ENCODE assay signal across 8 cellular contexts in the genomic region with DNA sequence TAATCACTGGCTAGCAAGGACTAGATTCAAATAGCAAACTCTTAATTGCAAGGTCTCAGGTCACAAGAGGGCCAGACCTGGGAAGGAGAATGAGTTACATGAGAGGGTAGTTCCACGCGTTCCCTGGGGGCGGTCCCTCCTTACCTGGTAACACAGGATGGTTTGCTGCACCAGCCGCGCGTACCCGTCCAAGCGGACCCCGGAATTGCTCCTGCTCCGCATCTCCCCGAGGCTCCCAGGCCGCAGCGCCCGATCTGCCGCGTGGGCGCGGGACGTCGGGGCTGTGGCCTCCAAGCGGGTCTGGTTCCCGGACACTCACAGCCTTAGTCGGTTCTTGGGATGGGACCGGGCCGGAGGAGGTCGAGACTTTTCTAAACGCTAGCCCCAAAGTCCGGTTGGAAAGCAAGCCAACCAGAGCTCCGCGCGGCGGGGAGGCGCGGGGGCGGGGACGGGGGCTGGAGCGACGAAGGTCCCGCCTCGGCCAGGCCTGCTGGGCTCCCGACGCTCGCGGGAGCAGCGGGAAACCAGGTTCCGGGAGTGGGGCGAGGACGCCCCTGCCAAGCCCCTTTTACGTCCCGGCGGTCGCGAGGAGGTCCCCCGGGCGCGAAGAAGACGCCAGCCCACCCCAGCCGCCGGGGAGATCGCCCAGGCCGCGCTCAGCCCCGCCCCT. TPM values are rescaled to one million over a fixed set of nuclear protein-coding genes. Genes with fewer than 3 reads are reported as not detected.
A peak's percentile ranks its signal among the peaks of the same experiment; 100 is the strongest.
DNase-seq lines count a peak whose midpoint lies in the region; ATAC-seq and TF ChIP-seq lines count a peak whose summit lies in the region.

Gene PHKA2 (minus strand): TSS at position 404 of the 670 bp plus-strand sequence. CDS start 182 bp downstream, at position 222.

- H3K27me3 ChIP-seq in adipocyte (replicated peaks; ENCODE audit: control insufficient read depth, insufficient read depth, low read length): no peaks in the 10 kb centered on the region

- intact Hi-C loops in OCI-LY7 (cut with micrococcal nuclease; ENCODE audit: unreplicated experiment) (loop anchor here (10.0 kb wide), 1 partner anchor 309 kb away; the partner anchor contains the start of gene RS1), left cardiac atrium (cut with DNase I) (no loop called here), posterior vena cava (cut with DNase I) (no loop called here)

- H3K27ac ChIP-seq in OCI-LY7 (ENCODE audit: low read depth, low read length, poor library complexity, severe bottlenecking): peak within 1 kb of the TSS; percentile 62

- DNase-seq in ACHN (peak; percentile 47), OCI-LY7 (ENCODE audit: low spot score) (no peak), adipocyte (ENCODE audit: low read depth) (peak; percentile 68), left cardiac atrium (peak; percentile 69), posterior vena cava (ENCODE audit: low spot score) (peak; percentile 85), NCI-H1436 (lab: John Stamatoyannopoulos, UW) (no peak)

- POLR2A ChIA-PET in OCI-LY7 (lab: Charles Lee): no interaction called here

- in situ Hi-C loops in ACHN (cut with HindIII; ENCODE audit: low pct_ligation_motif_present, low pct_unique_long_range_greater_than_20kb, low sequenced_read_pairs): no loop called here

- no peaks in the 10 kb centered on the region for H4K20me1 ChIP-seq in OCI-LY7 (ENCODE audit: insufficient read depth, low read length)

- CTCF ChIA-PET in OCI-LY7 (lab: Charles Lee; ENCODE audit: unreplicated experiment): interaction anchor here (0.6 to 1.0 kb wide), 2 partner anchors 11 to 56 kb away, joined by 3 to 4 read pairs; no protein-coding TSS in a partner anchor

- TF ChIP-seq CTCF in OCI-LY7 (conservative IDR thresholded peaks at IDR 0.05; ENCODE audit: low read length): no peak

- H3K9me2 ChIP-seq in OCI-LY7 (ENCODE audit: insufficient read depth, low read length): no peaks in the 10 kb centered on the region

- H2AFZ ChIP-seq in OCI-LY7 (ENCODE audit: low read length): peak within 1 kb of the TSS; percentile 63; the same call in 1 of the 2 replicates

- peaks cover 3% of the 10 kb centered on the region for H3K4me1 ChIP-seq in OCI-LY7 (ENCODE audit: insufficient read depth, low read length, poor library complexity, severe bottlenecking)
- no peaks in the 10 kb centered on the region for H3K4me1 ChIP-seq in adipocyte (ENCODE audit: control insufficient read depth, insufficient read depth, low read length)

- no TSS peak for BruUV-seq in OCI-LY7 (replicated peaks; lab: Mats Ljungman, UMichigan)

- peak within 1 kb of the TSS; percentile 88 for H3K4me2 ChIP-seq in OCI-LY7 (ENCODE audit: low read length)

- H3K4me3 ChIP-seq in OCI-LY7 (ENCODE audit: low read depth, low read length, poor library complexity, severe bottlenecking): peak within 1 kb of the TSS; percentile 92
- peak within 1 kb of the TSS; percentile 85 for H3K4me3 ChIP-seq in adipocyte (ENCODE audit: low read length)

- H3K36me3 ChIP-seq in OCI-LY7 (ENCODE audit: insufficient read depth, low read length) (no peaks in the 10 kb centered on the region), adipocyte (ENCODE audit: control insufficient read depth, insufficient read depth, low read length, severe bottlenecking) (peaks cover 4% of the 10 kb centered on the region)

- H3K79me2 ChIP-seq in OCI-LY7 (ENCODE audit: insufficient read depth, low read depth, low read length): peaks cover 26% of the 10 kb centered on the region

- H3K9ac ChIP-seq in adipocyte (ENCODE audit: low read length): peak within 1 kb of the TSS; percentile 83

- H3K9me3 ChIP-seq in OCI-LY7 (ENCODE audit: low read length) (no peaks in the 10 kb centered on the region), adipocyte (ENCODE audit: control insufficient read depth, low read length) (no peaks in the 10 kb centered on the region)

- ATAC-seq in GM18511 (IDR thresholded peaks at IDR 0.05; ENCODE audit: unreplicated experiment): peak; percentile 52
- ATAC-seq in HG03039 (IDR thresholded peaks at IDR 0.05; ENCODE audit: unreplicated experiment): peak; percentile 36
- ATAC-seq in left cardiac atrium: peak; percentile 84 to 87

RNA-seq across cellular contexts. Expression of gene PHKA2, which starts in this region (rescaled TPM):
- 21.3 and 24.1 TPM in 2 replicates for total RNA-seq in OCI-LY7 (2014; rRNA removed; shearing (Covaris generic))
- 40.1 and 41.4 TPM in 2 replicates for total RNA-seq in OCI-LY7 (2022)
- 10 to 100 TPM; 23.1 to 29.8 TPM for total RNA-seq in left cardiac atrium
- total RNA-seq in posterior vena cava: 10 to 100 TPM; 13.5 to 14.7 TPM

Comparison
In these comparisons a context has a peak if more than half of its experiments do, and no peak if none do; other contexts are left out.
1. DNase-seq: peak in ACHN (single experiment), adipocyte (single experiment), left cardiac atrium (single experiment) and posterior vena cava (single experiment); none in OCI-LY7 (single experiment) and NCI-H1436 (single experiment).
2. Peak in every context shown above with its lines, with median percentiles within 50 percentile points of each other: ATAC-seq.